In genomic region chr19:50376166-50377050, GRCh38 we compare ENCODE assay signal across 1 cellular context.
TF ChIP-seq lines count a peak whose summit lies in the region.

Gene NR1H2 (plus strand): TSS chr19:50376457. CDS start chr19:50377606, 1,149 bp downstream.

TF ChIP-seq in HepG2, 621 proteins besides CTCF, POLR2A, EP300 and RAD21 (continued from another document and continues in another):
- TF ChIP-seq ZNF20 (CRISPR knock-in tag; IDR thresholded peaks at IDR 0.05) (no peak), HNRNPK (IDR thresholded peaks at IDR 0.05; ENCODE audit: low read depth, low read length, poor library complexity, severe bottlenecking) (peak; percentile 30), HMGA1 (CRISPR knock-in tag; conservative IDR thresholded peaks at IDR 0.05) (no peak), ZNF660 (CRISPR knock-in tag; IDR thresholded peaks at IDR 0.05; ENCODE audit: borderline replicate concordance, low read depth) (no peak), HOXA3 (CRISPR knock-in tag; IDR thresholded peaks at IDR 0.05) (peak; percentile 97), ZNF703 (CRISPR knock-in tag; IDR thresholded peaks at IDR 0.05; ENCODE audit: borderline replicate concordance) (0 out of 2 replicates have a peak, but pooled peaks have one; percentile 37), ZNF33A (CRISPR knock-in tag; IDR thresholded peaks at IDR 0.05; ENCODE audit: borderline replicate concordance) (no peak), CENPT (CRISPR knock-in tag; IDR thresholded peaks at IDR 0.05; ENCODE audit: low read depth) (no peak), NFKB2 (CRISPR knock-in tag; IDR thresholded peaks at IDR 0.05; ENCODE audit: borderline replicate concordance) (no peak), ZNF672 (CRISPR knock-in tag; IDR thresholded peaks at IDR 0.05) (no peak), ZNF296 (CRISPR knock-in tag; conservative IDR thresholded peaks at IDR 0.05) (no peak), ZBTB49 (CRISPR knock-in tag; IDR thresholded peaks at IDR 0.05; ENCODE audit: borderline replicate concordance) (no peak), NR3C1 (CRISPR knock-in tag; IDR thresholded peaks at IDR 0.05) (no peak), NONO (IDR thresholded peaks at IDR 0.05) (no peak), NONO (CRISPR knock-in tag; conservative IDR thresholded peaks at IDR 0.05) (peak; percentile 80; the same call in 1 of the 2 replicates), CC2D1A (CRISPR knock-in tag; IDR thresholded peaks at IDR 0.05) (no peak), MBD4 (IDR thresholded peaks at IDR 0.05; ENCODE audit: borderline replicate concordance, low read length) (no peak), ZBTB37 (CRISPR knock-in tag; IDR thresholded peaks at IDR 0.05) (no peak), ZSCAN22 (CRISPR knock-in tag; IDR thresholded peaks at IDR 0.05) (peak; percentile 54; the same call in 1 of the 2 replicates), NFE2L2 (IDR thresholded peaks at IDR 0.05; ENCODE audit: low read length) (no peak), ZNF337 (CRISPR knock-in tag; IDR thresholded peaks at IDR 0.05; ENCODE audit: borderline replicate concordance, low read depth) (no peak), ZMYM2 (CRISPR knock-in tag; IDR thresholded peaks at IDR 0.05) (no peak), RXRA (CRISPR knock-in tag; IDR thresholded peaks at IDR 0.05) (peak; percentile 70), ZNF674 (CRISPR knock-in tag; IDR thresholded peaks at IDR 0.05; ENCODE audit: low read depth) (no peak), RBFOX2 (IDR thresholded peaks at IDR 0.05; ENCODE audit: low read depth, low read length) (peak; percentile 82), SUZ12 (IDR thresholded peaks at IDR 0.05; ENCODE audit: low read depth, low read length) (no peak), FUBP1 (CRISPR knock-in tag; IDR thresholded peaks at IDR 0.05; ENCODE audit: borderline replicate concordance) (no peak), ZNF800 (CRISPR knock-in tag; IDR thresholded peaks at IDR 0.05) (peak; percentile 82), YEATS2 (CRISPR knock-in tag; IDR thresholded peaks at IDR 0.05; ENCODE audit: borderline replicate concordance) (peak; percentile 95), SPEN (CRISPR knock-in tag; IDR thresholded peaks at IDR 0.05; ENCODE audit: low read depth) (peak; percentile 95), ZIK1 (CRISPR knock-in tag; IDR thresholded peaks at IDR 0.05; ENCODE audit: borderline replicate concordance, low read depth) (peak; percentile 61; the same call in 1 of the 2 replicates), HNF4G (IDR thresholded peaks at IDR 0.05; ENCODE audit: borderline replicate concordance, low read depth, low read length) (peak; percentile 22; the same call in 1 of the 2 replicates), HNF4G (CRISPR knock-in tag; IDR thresholded peaks at IDR 0.05; ENCODE audit: borderline replicate concordance, low read depth) (no peak), SNAPC4 (CRISPR knock-in tag; IDR thresholded peaks at IDR 0.05) (no peak), TFDP1 (CRISPR knock-in tag; IDR thresholded peaks at IDR 0.05; ENCODE audit: borderline replicate concordance) (0 out of 2 replicates have a peak, but pooled peaks have one; percentile 51), ZSCAN5A (CRISPR knock-in tag; IDR thresholded peaks at IDR 0.05; ENCODE audit: borderline replicate concordance) (no peak), HOXA5 (CRISPR knock-in tag; IDR thresholded peaks at IDR 0.05) (peak; percentile 65; the same call in 1 of the 2 replicates), TBX2 (CRISPR knock-in tag; IDR thresholded peaks at IDR 0.05; ENCODE audit: borderline replicate concordance) (peak; percentile 61; the same call in 1 of the 2 replicates), POLR2G (IDR thresholded peaks at IDR 0.05; ENCODE audit: low read depth, low read length) (peak; percentile 85), ZFX (CRISPR knock-in tag; IDR thresholded peaks at IDR 0.05; ENCODE audit: low read depth) (peak; percentile 35; the same call in 1 of the 2 replicates), TMF1 (CRISPR knock-in tag; IDR thresholded peaks at IDR 0.05; ENCODE audit: low read depth) (no peak), ZNF512B (CRISPR knock-in tag; IDR thresholded peaks at IDR 0.05; ENCODE audit: borderline replicate concordance) (no peak), ZFP36L1 (CRISPR knock-in tag; IDR thresholded peaks at IDR 0.05) (no peak), SMAD9 (CRISPR knock-in tag; IDR thresholded peaks at IDR 0.05) (no peak), ZNF234 (CRISPR knock-in tag; conservative IDR thresholded peaks at IDR 0.05) (0 out of 2 replicates have a peak, but pooled peaks have one; percentile 35), ZNF430 (CRISPR knock-in tag; IDR thresholded peaks at IDR 0.05) (0 out of 2 replicates have a peak, but pooled peaks have one; percentile 30), KAT7 (CRISPR knock-in tag; IDR thresholded peaks at IDR 0.05; ENCODE audit: borderline replicate concordance) (0 out of 2 replicates have a peak, but pooled peaks have one; percentile 59), ZNF282 (IDR thresholded peaks at IDR 0.05; ENCODE audit: partially characterized antibody) (no peak), SMAD1 (CRISPR knock-in tag; IDR thresholded peaks at IDR 0.05; ENCODE audit: borderline replicate concordance, low read depth) (no peak), ZNF598 (CRISPR knock-in tag; IDR thresholded peaks at IDR 0.05; ENCODE audit: borderline replicate concordance) (no peak; the same call in 1 of the 2 replicates)
